1 cellular context compared by ENCODE assay signal in genomic region chr3:44114142-44114541, GRCh38.
TF ChIP-seq lines count a peak whose summit lies in the region.

No MANE protein-coding gene starts in this region.

TF ChIP-seq in HepG2, 621 proteins besides CTCF, POLR2A, EP300 and RAD21 (continued from another document):
- TF ChIP-seq DNMT1 (CRISPR knock-in tag; IDR thresholded peaks at IDR 0.05) (no peak), ZNF556 (CRISPR knock-in tag; IDR thresholded peaks at IDR 0.05; ENCODE audit: borderline replicate concordance) (no peak), ATF2 (CRISPR knock-in tag; IDR thresholded peaks at IDR 0.05) (no peak), ZNF687 (CRISPR knock-in tag; IDR thresholded peaks at IDR 0.05) (peak; percentile 29; the same call in 1 of the 2 replicates), HNF1B (CRISPR knock-in tag; IDR thresholded peaks at IDR 0.05) (no peak), ZMYM4 (CRISPR knock-in tag; IDR thresholded peaks at IDR 0.05) (no peak), ZNF616 (CRISPR knock-in tag; IDR thresholded peaks at IDR 0.05; ENCODE audit: low read depth) (no peak), SMC3 (IDR thresholded peaks at IDR 0.05; ENCODE audit: low read length) (peak; percentile 27; the same call in 1 of the 2 replicates), ZNF350 (CRISPR knock-in tag; IDR thresholded peaks at IDR 0.05; ENCODE audit: borderline replicate concordance, low read depth) (no peak), ZNF639 (CRISPR knock-in tag; conservative IDR thresholded peaks at IDR 0.05) (no peak), SAFB2 (CRISPR knock-in tag; IDR thresholded peaks at IDR 0.05; ENCODE audit: borderline replicate concordance, low read depth) (no peak), XRCC5 (optimal IDR thresholded peaks at IDR 0.05; ENCODE audit: low read length) (peak; percentile 18), NFAT5 (CRISPR knock-in tag; IDR thresholded peaks at IDR 0.05) (no peak), ZNF18 (CRISPR knock-in tag; IDR thresholded peaks at IDR 0.05; ENCODE audit: insufficient replicate concordance) (no peak), ELF3 (CRISPR knock-in tag; IDR thresholded peaks at IDR 0.05) (no peak), GABPB1 (CRISPR knock-in tag; IDR thresholded peaks at IDR 0.05) (no peak), ZNF10 (CRISPR knock-in tag; IDR thresholded peaks at IDR 0.05; ENCODE audit: borderline replicate concordance, low read depth) (no peak), AKAP8 (CRISPR knock-in tag; IDR thresholded peaks at IDR 0.05) (no peak), AKNA (CRISPR knock-in tag; IDR thresholded peaks at IDR 0.05; ENCODE audit: borderline replicate concordance) (no peak)
